In the genomic region with DNA sequence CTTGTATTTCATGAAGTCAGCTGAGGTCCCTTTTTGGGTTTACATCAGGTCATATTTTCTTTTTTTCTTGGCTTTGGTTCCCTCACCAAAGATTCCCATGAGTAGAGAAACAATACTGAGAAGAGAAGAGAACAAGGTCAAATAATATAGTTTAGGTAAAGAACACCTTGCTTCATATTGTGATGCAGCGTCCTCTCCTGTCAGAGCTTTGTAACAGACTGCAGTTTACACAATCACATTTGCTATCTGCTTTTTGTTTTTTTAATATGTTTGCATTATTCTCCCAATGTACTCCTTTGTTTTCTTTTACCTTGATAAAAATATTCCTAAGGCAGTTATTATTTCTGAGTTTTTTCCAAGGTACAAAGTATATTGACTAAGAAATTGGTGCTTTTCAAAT, we compare ENCODE assay signal across 1 cellular context.
TF ChIP-seq lines count a peak whose summit lies in the region.

No MANE protein-coding gene starts in this region.

TF ChIP-seq in SK-N-SH treated with all-trans-retinoic acid at 6 μM for 48 hours, 23 proteins besides CTCF, POLR2A, EP300 and RAD21 (continued from another document):
- TF ChIP-seq, protein P1, sequence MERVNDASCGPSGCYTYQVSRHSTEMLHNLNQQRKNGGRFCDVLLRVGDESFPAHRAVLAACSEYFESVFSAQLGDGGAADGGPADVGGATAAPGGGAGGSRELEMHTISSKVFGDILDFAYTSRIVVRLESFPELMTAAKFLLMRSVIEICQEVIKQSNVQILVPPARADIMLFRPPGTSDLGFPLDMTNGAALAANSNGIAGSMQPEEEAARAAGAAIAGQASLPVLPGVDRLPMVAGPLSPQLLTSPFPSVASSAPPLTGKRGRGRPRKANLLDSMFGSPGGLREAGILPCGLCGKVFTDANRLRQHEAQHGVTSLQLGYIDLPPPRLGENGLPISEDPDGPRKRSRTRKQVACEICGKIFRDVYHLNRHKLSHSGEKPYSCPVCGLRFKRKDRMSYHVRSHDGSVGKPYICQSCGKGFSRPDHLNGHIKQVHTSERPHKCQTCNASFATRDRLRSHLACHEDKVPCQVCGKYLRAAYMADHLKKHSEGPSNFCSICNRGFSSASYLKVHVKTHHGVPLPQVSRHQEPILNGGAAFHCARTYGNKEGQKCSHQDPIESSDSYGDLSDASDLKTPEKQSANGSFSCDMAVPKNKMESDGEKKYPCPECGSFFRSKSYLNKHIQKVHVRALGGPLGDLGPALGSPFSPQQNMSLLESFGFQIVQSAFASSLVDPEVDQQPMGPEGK (CRISPR knock-in tag; IDR thresholded peaks at IDR 0.05; ENCODE audit: borderline replicate concordance) = no peak
- TF ChIP-seq GLIS3 (CRISPR knock-in tag; IDR thresholded peaks at IDR 0.05) (no peak), ZFP30 (CRISPR knock-in tag; IDR thresholded peaks at IDR 0.05) (no peak), ZNF8 (CRISPR knock-in tag; IDR thresholded peaks at IDR 0.05) (no peak), ISL1 (CRISPR knock-in tag; IDR thresholded peaks at IDR 0.05) (no peak), ZNF565 (CRISPR knock-in tag; conservative IDR thresholded peaks at IDR 0.05; ENCODE audit: low read depth) (no peak), RARB (CRISPR knock-in tag; IDR thresholded peaks at IDR 0.05) (no peak), CSRNP3 (CRISPR knock-in tag; IDR thresholded peaks at IDR 0.05) (no peak), TOX (CRISPR knock-in tag; IDR thresholded peaks at IDR 0.05; ENCODE audit: borderline replicate concordance) (no peak), ZFP3 (CRISPR knock-in tag; IDR thresholded peaks at IDR 0.05) (no peak)
